ENCODE assay signal across 13 cellular contexts in genomic region chr2:222864296-222864695, GRCh38. TPM values are rescaled to one million over a fixed set of nuclear protein-coding genes. Genes with fewer than 3 reads are reported as not detected.
A peak's percentile ranks its signal among the peaks of the same experiment; 100 is the strongest.
DNase-seq lines count a peak whose midpoint lies in the region; ATAC-seq, FAIRE-seq and TF ChIP-seq lines count a peak whose summit lies in the region.
"Had no signal": no experiment of that assay in that cellular context is flagged by ENCODE, and none has a peak within 500 bp of the region (broad histone marks: within the 10 kb centered on the region; RNA-seq: fewer than 3 reads in every experiment).

No MANE protein-coding gene starts in this region.

- no peak for DNase-seq in SK-N-SH
- peak; percentile 41 to 53 for DNase-seq in SJSA1 (ENCODE audit: low read depth in 1 of 2, low spot score in 2 of 2)
- DNase-seq in glomerular visceral epithelial cell (ENCODE audit: extremely low spot score) = peak; percentile 56
- no peak for DNase-seq in GM19239 (ENCODE audit: insufficient read length, low spot score)
- no peak for DNase-seq in activated effector memory CD4-positive, alpha-beta T cell treated with anti-CD3 and anti-CD28 coated beads, Interleukin-2, amount 50 U/mL, for 16 hours
- no peak for DNase-seq in activated gamma-delta T cell (lab: John Stamatoyannopoulos, UW)
- DNase-seq: activated CD4-positive, alpha-beta T cell treated with anti-CD3 and anti-CD28 coated beads for 48 hours; immature natural killer cell; NCI-H748 treated with DMSO at 0.1 percent for 48 hours; small intestine had no signal

- peaks cover 69% of the 10 kb centered on the region for H4K20me1 ChIP-seq in SK-N-SH (ENCODE audit: insufficient read depth)

- POLR2A ChIA-PET in SK-N-SH (lab: Yijun Ruan, JAX) = no interaction called here

- H3K27ac ChIP-seq in SK-N-SH (ENCODE audit: low read depth in 2 of 2, low read length in 1 of 2) (no peak overlapping the region), SJSA1 (no peak overlapping the region), subcutaneous abdominal adipose tissue (ENCODE audit: low read depth, low read length) (peak overlapping the region; percentile 91)
- H3K27ac ChIP-seq: ascending aorta had no signal

- no peak for TF ChIP-seq CTCF in SK-N-SH (IDR thresholded peaks at IDR 0.05)

- CTCF ChIA-PET in SK-N-SH (lab: Yijun Ruan, JAX) = interaction anchor here (1.0 to 8.0 kb wide), 4 partner anchors 52 to 173 kb away, joined by 3 to 59 read pairs (median 10); no protein-coding TSS in a partner anchor

- no peaks in the 10 kb centered on the region for H3F3A ChIP-seq in SK-N-SH (replicated peaks; ENCODE audit: insufficient read depth)

- H3K79me2 ChIP-seq in SK-N-SH (ENCODE audit: insufficient read depth) = peaks cover 82% of the 10 kb centered on the region

- H3K36me3 ChIP-seq in SK-N-SH (replicated peaks in 1 of 2; ENCODE audit: control insufficient read depth in 1 of 2, insufficient read depth in 2 of 2, low read length in 1 of 2) = no peaks in the 10 kb centered on the region
- H3K36me3 ChIP-seq in SJSA1 = peaks cover 7% of the 10 kb centered on the region
- H3K36me3 ChIP-seq in subcutaneous abdominal adipose tissue (ENCODE audit: control insufficient read depth in 5 of 5, insufficient read depth in 5 of 5, low read length in 5 of 5) = no peaks in the 10 kb centered on the region
- H3K36me3 ChIP-seq: ascending aorta had no signal

- no peak for ATAC-seq in SK-N-SH treated with all-trans-retinoic acid at 6 μM for 48 hours

- H3K27me3 ChIP-seq in SK-N-SH (ENCODE audit: insufficient read depth) (no peaks in the 10 kb centered on the region), SJSA1 (replicated peaks) (no peaks in the 10 kb centered on the region), subcutaneous abdominal adipose tissue (ENCODE audit: control insufficient read depth in 5 of 5, insufficient read depth in 4 of 5, low read length in 5 of 5) (no peaks in the 10 kb centered on the region)
- H3K27me3 ChIP-seq: ascending aorta had no signal

- FAIRE-seq in GM19239 (lab: Jason Lieb, UNC) = no peak
- FAIRE-seq: small intestine had no signal

- 76% methylated on average over 3 of the region's 3 CpGs for WGBS in SK-N-SH (ENCODE audit: low lambda C conversion rate)

- no peaks in the 10 kb centered on the region for H3K9me2 ChIP-seq in SK-N-SH

- peak overlapping the region; percentile 26; the same call in 1 of the 2 replicates for H3K4me2 ChIP-seq in SK-N-SH

- no peak overlapping the region for H3K4me3 ChIP-seq in SK-N-SH (ENCODE audit: low read depth in 2 of 2, low read length in 1 of 2)
- no peak overlapping the region for H3K4me3 ChIP-seq in SJSA1
- H3K4me3 ChIP-seq in subcutaneous abdominal adipose tissue (ENCODE audit: low read depth in 1 of 5, low read length in 5 of 5) = no peak overlapping the region

- no peak overlapping the region for H2AFZ ChIP-seq in SK-N-SH (ENCODE audit: low read depth)

- H3K9me3 ChIP-seq in SK-N-SH (no peaks in the 10 kb centered on the region), SJSA1 (replicated peaks) (peaks cover 5% of the 10 kb centered on the region), subcutaneous abdominal adipose tissue (ENCODE audit: control insufficient read depth in 5 of 5, low read length in 5 of 5) (no peaks in the 10 kb centered on the region)
- H3K9me3 ChIP-seq: ascending aorta had no signal

- H3K4me1 ChIP-seq in SK-N-SH (ENCODE audit: control insufficient read depth in 1 of 2, insufficient read depth in 2 of 2, low read depth in 1 of 2, low read length in 1 of 2) (peaks cover 25 to 32% of the 10 kb centered on the region in 2 experiments), SJSA1 (replicated peaks) (peaks cover 47% of the 10 kb centered on the region), subcutaneous abdominal adipose tissue (ENCODE audit: control insufficient read depth in 5 of 5, insufficient read depth in 5 of 5, low read length in 5 of 5) (peaks cover 12 to 62% (median 48%) of the 10 kb centered on the region in 5 donors)

- H3K9ac ChIP-seq in SK-N-SH (no peak overlapping the region), subcutaneous abdominal adipose tissue (ENCODE audit: low read length in 5 of 5) (no peak overlapping the region)

- no peak for TF ChIP-seq RAD21 in SK-N-SH (IDR thresholded peaks at IDR 0.05; ENCODE audit: low read length)

- TF ChIP-seq EP300 in SK-N-SH (IDR thresholded peaks at IDR 0.05; ENCODE audit: borderline replicate concordance in 1 of 2, low read depth in 1 of 2, low read length in 1 of 2) = no peak

TF ChIP-seq in SK-N-SH, 30 proteins besides CTCF, POLR2A, EP300 and RAD21 (continues in another document):
- TF ChIP-seq FOXJ3 (CRISPR knock-in tag; IDR thresholded peaks at IDR 0.05) (no peak), RCOR1 (IDR thresholded peaks at IDR 0.05; ENCODE audit: low read length) (no peak), JUND (IDR thresholded peaks at IDR 0.05) (peak; percentile 67), TAF1 (IDR thresholded peaks at IDR 0.05; ENCODE audit: borderline replicate concordance, low read depth, low read length) (no peak), SIN3A (IDR thresholded peaks at IDR 0.05; ENCODE audit: borderline replicate concordance, low read depth, low read length) (no peak), SMC3 (IDR thresholded peaks at IDR 0.05; ENCODE audit: low read depth, low read length) (no peak), REST (IDR thresholded peaks at IDR 0.05; ENCODE audit: low read depth, low read length) (no peak), GATA2 (CRISPR knock-in tag; IDR thresholded peaks at IDR 0.05) (no peak)

TF ChIP-seq in SK-N-SH treated with all-trans-retinoic acid at 6 μM for 48 hours, 23 proteins besides CTCF, POLR2A, EP300 and RAD21:
- TF ChIP-seq ARNTL (CRISPR knock-in tag; IDR thresholded peaks at IDR 0.05; ENCODE audit: borderline replicate concordance, low read depth) = no peak

RNA-seq across cellular contexts. Expression of gene ACSL3, which starts 3.5 kb away (rescaled TPM):
- polyA plus RNA-seq in SK-N-SH (2012; rRNA removed) = 15.7 and 25.2 TPM in 2 replicates
- polyA plus RNA-seq in SK-N-SH (2012; cell fraction: cytosol; rRNA removed) = 23.5 and 24.5 TPM in 2 replicates
- polyA plus RNA-seq in SK-N-SH (2012; cell fraction: nucleus; rRNA removed) = 9.1 and 18.4 TPM in 2 replicates
- 70.0 and 100.0 TPM in 2 replicates for total RNA-seq in SJSA1 (2014; rRNA removed; shearing (Covaris generic))

Comparison
In these comparisons a context has a peak if more than half of its experiments do, and no peak if none do; other contexts are left out.
1. DNase-seq: peak in SJSA1 (2 of 2) and glomerular visceral epithelial cell (single experiment); none in SK-N-SH (single experiment), GM19239 (single experiment), activated effector memory CD4-positive, alpha-beta T cell treated with anti-CD3 and anti-CD28 coated beads, Interleukin-2, amount 50 U/mL, for 16 hours (single experiment) and activated gamma-delta T cell (single experiment).